8 cellular contexts compared by ENCODE assay signal in the genomic region with DNA sequence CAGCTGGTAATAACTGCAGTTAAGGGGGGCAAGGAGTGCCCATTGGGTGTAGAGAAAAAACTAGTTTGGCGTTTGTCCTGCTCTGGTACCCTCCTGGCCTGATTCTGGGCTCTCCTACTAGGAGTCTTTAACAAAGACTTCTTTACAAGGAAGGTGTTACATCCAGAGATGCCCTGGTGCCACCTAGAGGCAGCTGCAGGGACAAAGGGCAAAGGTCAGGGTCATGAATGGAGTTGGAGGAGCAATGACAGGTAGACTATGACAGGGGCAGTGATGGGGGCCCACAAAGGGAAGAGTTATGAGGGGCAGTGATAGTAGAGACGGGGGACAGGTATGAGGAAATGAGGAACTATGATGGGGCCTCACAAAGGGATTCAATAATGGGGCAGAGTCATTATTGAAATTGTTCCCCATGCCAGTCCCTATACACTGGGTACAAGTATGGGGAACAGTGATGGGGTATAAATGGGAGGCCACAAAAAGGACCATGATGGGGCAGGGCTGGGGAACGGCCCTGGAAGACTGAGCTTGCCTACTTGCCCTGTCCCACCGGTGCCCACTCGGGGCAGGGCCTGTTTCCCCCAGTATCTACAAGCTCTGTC. TPM values are rescaled to one million over a fixed set of nuclear protein-coding genes. Genes with fewer than 3 reads are reported as not detected.
DNase-seq lines count a peak whose midpoint lies in the region; ATAC-seq and TF ChIP-seq lines count a peak whose summit lies in the region.

No MANE protein-coding gene starts in this region.

- peak overlapping the region; percentile 87 for H3K27ac Mint-ChIP-seq in nephron progenitor cell

- no peaks in the 10 kb centered on the region for H3K9me3 Mint-ChIP-seq in nephron progenitor cell

- peaks cover 10% of the 10 kb centered on the region for H3K4me1 Mint-ChIP-seq in nephron progenitor cell

- H3K27me3 Mint-ChIP-seq in nephron progenitor cell (ENCODE audit: low read depth, poor library complexity) = peaks cover 3% of the 10 kb centered on the region

- no peaks in the 10 kb centered on the region for H3K4me1 ChIP-seq in BE2C

- TF ChIP-seq CTCF in BE2C (IDR thresholded peaks at IDR 0.05; ENCODE audit: low read depth, low read length) (peak; percentile 53), VCaP (conservative IDR thresholded peaks at IDR 0.05) (peak; percentile 68), choroid plexus epithelial cell (conservative IDR thresholded peaks at IDR 0.05; ENCODE audit: low read depth, low read length) (peak; percentile 19), nephron progenitor cell (IDR thresholded peaks at IDR 0.05) (peak; percentile 44)

- H3K27ac ChIP-seq in VCaP = no peak overlapping the region

- peaks cover 4% of the 10 kb centered on the region for H3K36me3 Mint-ChIP-seq in nephron progenitor cell (ENCODE audit: low read depth)

- H3K9me3 ChIP-seq in BE2C = no peaks in the 10 kb centered on the region

- H3K36me3 ChIP-seq in BE2C = peaks cover 3% of the 10 kb centered on the region; the same call in 1 of the 2 replicates

- DNase-seq in BE2C (peak; percentile 35), HuH-7 (ENCODE audit: low spot score) (peak; percentile 64), choroid plexus epithelial cell (ENCODE audit: low read depth) (no peak), nephron progenitor cell (peak; percentile 48), glomerular visceral epithelial cell (ENCODE audit: extremely low spot score) (no peak)

- no peak overlapping the region for H3K4me3 Mint-ChIP-seq in nephron progenitor cell

- no peaks in the 10 kb centered on the region for H3K27me3 ChIP-seq in BE2C

- ATAC-seq in HG03571 (IDR thresholded peaks at IDR 0.05; ENCODE audit: unreplicated experiment) (no peak), GM19455 (IDR thresholded peaks at IDR 0.05; ENCODE audit: unreplicated experiment) (no peak)

- H3K4me3 ChIP-seq in BE2C (ENCODE audit: low read depth, low read length) = no peak overlapping the region
- H3K4me3 ChIP-seq in choroid plexus epithelial cell (ENCODE audit: low read depth, low read length) = no peak overlapping the region

RNA-seq across cellular contexts. Expression of a gene that starts 7.9 kb away (rescaled TPM):
- polyA plus RNA-seq in BE2C (2012; ENCODE audit: insufficient read depth, insufficient read length, low read depth) = 12.9 TPM

RNA-seq across cellular contexts. Expression of a gene that starts 13.2 kb away (rescaled TPM):
- polyA plus RNA-seq in BE2C (2012; ENCODE audit: insufficient read depth, insufficient read length, low read depth) = 292 TPM

RNA-seq across cellular contexts. Expression of a gene that starts 25.4 kb away (rescaled TPM):
- 104 TPM for polyA plus RNA-seq in BE2C (2012; ENCODE audit: insufficient read depth, insufficient read length, low read depth)

RNA-seq across cellular contexts. Expression of a gene that starts 37.6 kb away (rescaled TPM):
- 53.2 TPM for polyA plus RNA-seq in BE2C (2012; ENCODE audit: insufficient read depth, insufficient read length, low read depth)

RNA-seq across cellular contexts. Expression of a gene that starts 53.7 kb away (rescaled TPM):
- polyA plus RNA-seq in BE2C (2012; ENCODE audit: insufficient read depth, insufficient read length, low read depth) = 142 TPM

Comparison
In these comparisons a context has a peak if more than half of its experiments do, and no peak if none do; other contexts are left out.
1. DNase-seq: peak in BE2C (single experiment), HuH-7 (single experiment) and nephron progenitor cell (single experiment); none in choroid plexus epithelial cell (single experiment) and glomerular visceral epithelial cell (single experiment).
2. Peak in every context shown above with its lines, with median percentiles within 50 percentile points of each other: CTCF ChIP-seq.